ENCODE assay signal across 8 cellular contexts in genomic region chr7:42237891-42238531, GRCh38. TPM values are rescaled to one million over a fixed set of nuclear protein-coding genes. Genes with fewer than 3 reads are reported as not detected.
DNase-seq lines count a peak whose midpoint lies in the region; ATAC-seq, FAIRE-seq and TF ChIP-seq lines count a peak whose summit lies in the region.

No MANE protein-coding gene starts in this region.

- H3K27me3 Mint-ChIP-seq in activated T-cell treated with anti-CD3 and anti-CD28 coated beads, Interleukin-2, amount 50 U/mL, for 72 hours (ENCODE audit: low read depth): peaks cover 82% of the 10 kb centered on the region

- peak; percentile 18 to 27 for ATAC-seq in activated T-cell treated with anti-CD3 and anti-CD28 coated beads, Interleukin-2, amount 50 U/mL, for 72 hours (replicated peaks in 1 of 2)

- no peak for FAIRE-seq in D721Med (lab: Jason Lieb, UNC)

- no peaks in the 10 kb centered on the region for H3K9me3 Mint-ChIP-seq in activated T-cell treated with anti-CD3 and anti-CD28 coated beads, Interleukin-2, amount 50 U/mL, for 72 hours

- TF ChIP-seq CTCF in D721Med (IDR thresholded peaks at IDR 0.05; ENCODE audit: insufficient read depth, missing control alignments): no peak

- H3K27ac Mint-ChIP-seq in activated T-cell treated with anti-CD3 and anti-CD28 coated beads, Interleukin-2, amount 50 U/mL, for 72 hours: no peak overlapping the region

- H3K36me3 Mint-ChIP-seq in activated T-cell treated with anti-CD3 and anti-CD28 coated beads, Interleukin-2, amount 50 U/mL, for 72 hours (ENCODE audit: insufficient read depth in 2 of 2): peaks cover 0 to 6% of the 10 kb centered on the region in 2 donors

- H3K4me1 Mint-ChIP-seq in activated T-cell treated with anti-CD3 and anti-CD28 coated beads, Interleukin-2, amount 50 U/mL, for 72 hours (ENCODE audit: low read depth): peaks cover 8% of the 10 kb centered on the region

- peak overlapping the region; percentile 77 to 88 for H3K4me3 Mint-ChIP-seq in activated T-cell treated with anti-CD3 and anti-CD28 coated beads, Interleukin-2, amount 50 U/mL, for 72 hours

- DNase-seq in activated CD8-positive, alpha-beta memory T cell treated with anti-CD3 and anti-CD28 coated beads, Interleukin-2, amount 50 U/mL, for 48 hours: peak; percentile 49
- no peak for DNase-seq in activated CD8-positive, alpha-beta memory T cell treated with anti-CD3 and anti-CD28 coated beads for 24 hours
- peak in 1 of 2 donors; percentile 26 for DNase-seq in activated T-cell treated with anti-CD3 and anti-CD28 coated beads, Interleukin-2, amount 50 U/mL, for 72 hours
- DNase-seq in glomerular visceral epithelial cell (ENCODE audit: extremely low spot score) (peak; percentile 62), nucleus accumbens (lab: John Stamatoyannopoulos, UW) (peak in 41 of 56 donors; percentile 8 to 71 (median 42)), T1000 (lab: John Stamatoyannopoulos, UW) (no peak), D721Med (ENCODE audit: insufficient read length, low spot score) (no peak), NCI-H774 (lab: John Stamatoyannopoulos, UW) (no peak)

RNA-seq across cellular contexts. Expression of gene GLI3, which starts 1.0 kb away (rescaled TPM):
- under 1 TPM; 0.29 to 0.51 TPM for total RNA-seq in activated T-cell treated with anti-CD3 and anti-CD28 coated beads, Interleukin-2, amount 50 U/mL, for 72 hours

Comparison
In these comparisons a context has a peak if more than half of its experiments do, and no peak if none do; other contexts are left out.
1. DNase-seq: peak in activated CD8-positive, alpha-beta memory T cell treated with anti-CD3 and anti-CD28 coated beads, Interleukin-2, amount 50 U/mL, for 48 hours (single experiment), glomerular visceral epithelial cell (single experiment) and nucleus accumbens (41 of 56); none in activated CD8-positive, alpha-beta memory T cell treated with anti-CD3 and anti-CD28 coated beads for 24 hours (single experiment), T1000 (single experiment), D721Med (single experiment) and NCI-H774 (single experiment).